1 cellular context compared by ENCODE assay signal in genomic region chr7:128666205-128666604, GRCh38.
TF ChIP-seq lines count a peak whose summit lies in the region.

No MANE protein-coding gene starts in this region.

TF ChIP-seq in K562, 482 proteins besides CTCF, POLR2A, EP300 and RAD21:
- peak; percentile 81 for TF ChIP-seq ZNF384 (IDR thresholded peaks at IDR 0.05; ENCODE audit: low read depth, low read length)
- TF ChIP-seq SMC3 (conservative IDR thresholded peaks at IDR 0.05; ENCODE audit: insufficient read depth, low read depth, low read length), result peak; percentile 60; the same call in 1 of the 2 replicates
- TF ChIP-seq MAZ (CRISPR knock-in tag; conservative IDR thresholded peaks at IDR 0.05 in 1 of 2, IDR thresholded peaks at IDR 0.05 in 1 of 2), result 0 out of 4 replicates have a peak, but pooled peaks of 1 of the 2 experiments have one; percentile 35
- 0 out of 2 replicates have a peak, but pooled peaks have one; percentile 49 for TF ChIP-seq MIER1 (IDR thresholded peaks at IDR 0.05; ENCODE audit: low read depth)
